In the genomic region with DNA sequence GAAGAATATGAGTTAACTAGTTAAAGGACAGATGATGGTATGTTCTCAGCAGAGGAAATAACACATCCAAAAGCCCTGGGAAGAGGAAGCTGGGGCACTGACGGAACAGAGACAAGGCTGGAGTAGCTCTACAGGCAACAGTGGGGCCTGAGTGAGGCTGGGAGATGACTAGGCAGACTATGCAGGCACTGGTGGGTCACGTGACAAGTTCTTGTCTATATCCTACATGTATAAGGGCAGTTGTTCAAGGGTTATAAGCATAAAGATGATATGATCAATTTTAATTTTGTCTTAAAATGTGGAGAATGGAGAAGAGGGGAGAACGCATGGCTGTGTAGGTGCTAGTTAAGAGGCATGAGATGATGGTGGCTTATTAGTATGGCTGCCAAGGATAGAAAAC, we compare ENCODE assay signal across 31 cellular contexts.
"Had no signal": no experiment of that assay in that cellular context is flagged by ENCODE, and none has a peak within 500 bp of the region (broad histone marks: within the 10 kb centered on the region; RNA-seq: fewer than 3 reads in every experiment).

No MANE protein-coding gene starts in this region.

- H3K4me1 ChIP-seq: left lung, lower lobe of right lung, pancreas, prostate gland, sigmoid colon, spleen, suprapubic skin, tibial artery, upper lobe of right lung had no signal

- H3K9me3 Mint-ChIP-seq: neural crest cell had no signal

- H3K4me1 Mint-ChIP-seq: immature natural killer cell; nephron; neural crest cell; stimulated activated effector memory CD8-positive, alpha-beta T cell treated with anti-CD3 and anti-CD28 coated beads, Interleukin-12 subunit alpha, Interleukin-12 subunit beta, amount 100 ng/mL, for 72 hours had no signal

- H3K4me3 ChIP-seq: left lung, lower lobe of right lung, pancreas, prostate gland, sigmoid colon, spleen, suprapubic skin, thoracic aorta, tibial artery, upper lobe of right lung had no signal

- H3K4me3 Mint-ChIP-seq: immature natural killer cell; naive thymus-derived CD8-positive, alpha-beta T cell; nephron; neural crest cell; stimulated activated effector memory CD8-positive, alpha-beta T cell treated with anti-CD3 and anti-CD28 coated beads, Interleukin-12 subunit alpha, Interleukin-12 subunit beta, amount 100 ng/mL, for 72 hours; stimulated activated naive CD8-positive, alpha-beta T cell treated with anti-CD3 and anti-CD28 coated beads, Interleukin-15, Interleukin-2, amounts not matched to agents 100 ng/mL and 50 ng/mL, for 24 hours had no signal

- H3K9me3 ChIP-seq: left lung, lower lobe of right lung, pancreas, prostate gland, sigmoid colon, spleen, suprapubic skin, thoracic aorta, upper lobe of right lung had no signal

- H3K27ac Mint-ChIP-seq: immature natural killer cell; naive thymus-derived CD8-positive, alpha-beta T cell; nephron; stimulated activated effector memory CD8-positive, alpha-beta T cell treated with anti-CD3 and anti-CD28 coated beads, Interleukin-12 subunit alpha, Interleukin-12 subunit beta, amount 100 ng/mL, for 72 hours; stimulated activated naive CD8-positive, alpha-beta T cell treated with anti-CD3 and anti-CD28 coated beads, Interleukin-15, Interleukin-2, amounts not matched to agents 100 ng/mL and 50 ng/mL, for 24 hours had no signal

- DNase-seq: hypothalamus; immature natural killer cell; kidney; left colon; left lung; lower lobe of right lung; mammary epithelial cell; mesenchymal stem cell; naive thymus-derived CD8-positive, alpha-beta T cell; nucleus accumbens; pancreas; posterior cingulate gyrus; retina; right cardiac atrium; sigmoid colon; small intestine; spleen; stimulated activated CD4-positive, alpha-beta T cell treated with anti-CD3 and anti-CD28 coated beads, Interleukin-4, amount 100 ng/mL, for 24 hours; stimulated activated naive CD4-positive, alpha-beta T cell; tibial artery; trophoblast cell; upper lobe of right lung had no signal

- ATAC-seq: left colon; left lung; lower lobe of right lung; naive thymus-derived CD8-positive, alpha-beta T cell; pancreas; right cardiac atrium; stimulated activated effector memory CD8-positive, alpha-beta T cell treated with anti-CD3 and anti-CD28 coated beads, Interleukin-12 subunit alpha, Interleukin-12 subunit beta, amount 100 ng/mL, for 72 hours; upper lobe of right lung had no signal

- H3K36me3 Mint-ChIP-seq: immature natural killer cell; naive thymus-derived CD8-positive, alpha-beta T cell; stimulated activated effector memory CD8-positive, alpha-beta T cell treated with anti-CD3 and anti-CD28 coated beads, Interleukin-12 subunit alpha, Interleukin-12 subunit beta, amount 100 ng/mL, for 72 hours had no signal

- H3K27ac ChIP-seq: left lung, lower lobe of right lung, pancreas, prostate gland, sigmoid colon, spleen, suprapubic skin, thoracic aorta, tibial artery, upper lobe of right lung had no signal

- FAIRE-seq: islet of Langerhans, kidney, pancreas, small intestine, urothelium cell line had no signal
